19 cellular contexts compared by ENCODE assay signal in the genomic region with DNA sequence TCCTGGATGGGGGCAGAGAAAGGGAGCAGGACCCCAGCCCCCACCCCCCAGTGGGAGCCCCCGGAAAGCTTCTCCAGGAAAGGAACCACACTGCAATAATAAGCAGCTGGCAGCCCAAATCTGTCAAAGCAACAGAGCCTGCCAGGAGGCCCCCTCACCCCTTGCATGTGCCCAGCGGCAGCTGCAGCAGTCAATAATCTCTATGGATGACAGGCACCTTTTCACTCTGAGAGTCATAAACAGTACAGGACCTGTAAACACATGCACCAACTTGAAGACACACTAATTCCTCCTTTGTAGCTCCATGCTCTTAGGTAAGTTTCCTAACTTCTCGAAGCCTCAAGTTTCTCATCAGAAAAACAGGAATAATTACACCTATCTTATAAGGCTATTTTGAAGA. TPM values are rescaled to one million over a fixed set of nuclear protein-coding genes. Genes with fewer than 3 reads are reported as not detected.
A peak's percentile ranks its signal among the peaks of the same experiment; 100 is the strongest.
DNase-seq lines count a peak whose midpoint lies in the region; ATAC-seq, FAIRE-seq and TF ChIP-seq lines count a peak whose summit lies in the region.
"Had no signal": no experiment of that assay in that cellular context is flagged by ENCODE, and none has a peak within 500 bp of the region (broad histone marks: within the 10 kb centered on the region; RNA-seq: fewer than 3 reads in every experiment).

No MANE protein-coding gene starts in this region.

- no peaks in the 10 kb centered on the region for H4K20me1 ChIP-seq in mammary epithelial cell (ENCODE audit: insufficient read depth, low read length)
- H4K20me1 ChIP-seq in smooth muscle cell (ENCODE audit: low read depth) = no peaks in the 10 kb centered on the region

- H3K9me3 Mint-ChIP-seq in MCF 10A (ENCODE audit: unreplicated experiment) = peaks cover 27% of the 10 kb centered on the region
- H3K9me3 Mint-ChIP-seq in brain = peaks cover 9 to 22% (median 11%) of the 10 kb centered on the region in 5 experiments
- peaks cover 0 to 11% (median 3%) of the 10 kb centered on the region in 9 donors for H3K9me3 Mint-ChIP-seq in naive thymus-derived CD8-positive, alpha-beta T cell

- DNase-seq in mammary epithelial cell = peak; percentile 35
- no peak for DNase-seq in MCF 10A (ENCODE audit: unreplicated experiment)
- peak; percentile 84 for DNase-seq in NCI-H2171 treated with DMSO at 0.1 percent for 48 hours (lab: John Stamatoyannopoulos, UW)
- DNase-seq in upper lobe of left lung = no peak
- DNase-seq in naive thymus-derived CD8-positive, alpha-beta T cell = no peak
- DNase-seq in small intestine = no peak
- no peak for DNase-seq in smooth muscle cell (lab: John Stamatoyannopoulos, UW; ENCODE audit: unreplicated experiment)
- DNase-seq: activated CD8-positive, alpha-beta memory T cell treated with anti-CD3 and anti-CD28 coated beads, Interleukin-2, amount 50 U/mL, for 48 hours; activated naive CD4-positive, alpha-beta T cell treated with Interleukin-2 at 50 U/mL for 16 hours; CD8-positive, alpha-beta memory T cell; colonic mucosa; lower lobe of right lung; natural killer cell; NCI-H187 treated with DMSO at 0.1 percent for 48 hours had no signal

- CTCF ChIA-PET in mammary epithelial cell (lab: Charles Lee; ENCODE audit: low non-redundant PET) = no interaction called here
- CTCF ChIA-PET in MCF 10A (lab: Yijun Ruan, JAX) = interaction anchor here (0.7 kb wide), 2 partner anchors 336 to 456 kb away, joined by 3 to 5 read pairs; no protein-coding TSS in a partner anchor

- WGBS in mammary epithelial cell (ENCODE audit: low coverage, missing lambda C conversion rate) = 78% methylated on average over 2 of the region's 3 CpGs
- WGBS in upper lobe of left lung, 2 donors = 49 to 58% methylated on average over 3 of the region's 3 CpGs
- WGBS in small intestine, 3 donors = 35 to 43% (median 39%) methylated on average over 3 of the region's 3 CpGs
- 74% methylated on average over 3 of the region's 3 CpGs for WGBS in smooth muscle cell (ENCODE audit: low lambda C conversion rate)

- H3K9ac ChIP-seq in mammary epithelial cell (ENCODE audit: insufficient read depth, low read length) (no peak overlapping the region), smooth muscle cell (ENCODE audit: low read depth) (no peak overlapping the region)

- peaks cover 9% of the 10 kb centered on the region for H3K4me1 Mint-ChIP-seq in MCF 10A (ENCODE audit: insufficient read depth, unreplicated experiment)
- H3K4me1 Mint-ChIP-seq in brain = peaks cover 26% of the 10 kb centered on the region
- H3K4me1 Mint-ChIP-seq in naive thymus-derived CD8-positive, alpha-beta T cell = peaks cover 0 to 21% (median 6%) of the 10 kb centered on the region in 4 donors

- H3K36me3 Mint-ChIP-seq in MCF 10A (ENCODE audit: insufficient read depth, unreplicated experiment) (no peaks in the 10 kb centered on the region), brain (no peaks in the 10 kb centered on the region)
- peaks cover 0 to 12% (median 0%) of the 10 kb centered on the region in 3 donors for H3K36me3 Mint-ChIP-seq in naive thymus-derived CD8-positive, alpha-beta T cell
- H3K36me3 Mint-ChIP-seq: natural killer cell had no signal

- H3K9me3 ChIP-seq in mammary epithelial cell (replicated peaks; ENCODE audit: insufficient read depth, low read length) = no peaks in the 10 kb centered on the region
- no peaks in the 10 kb centered on the region for H3K9me3 ChIP-seq in upper lobe of left lung
- H3K9me3 ChIP-seq in small intestine (ENCODE audit: control insufficient read depth, low read depth) = no peaks in the 10 kb centered on the region
- H3K9me3 ChIP-seq in smooth muscle cell (replicated peaks; ENCODE audit: low read depth) = no peaks in the 10 kb centered on the region
- H3K9me3 ChIP-seq: colonic mucosa, gastroesophageal sphincter, lower lobe of right lung, vagina had no signal

- H3K4me3 Mint-ChIP-seq in MCF 10A (ENCODE audit: unreplicated experiment) = no peak overlapping the region
- H3K4me3 Mint-ChIP-seq in brain = peak overlapping the region in 1 of 5 experiments; percentile 15
- no peak overlapping the region for H3K4me3 Mint-ChIP-seq in naive thymus-derived CD8-positive, alpha-beta T cell
- H3K4me3 Mint-ChIP-seq: CD8-positive, alpha-beta memory T cell; natural killer cell had no signal

- no TSS peak for BruUV-seq in mammary epithelial cell (replicated peaks; lab: Mats Ljungman, UMichigan)
- BruUV-seq in MCF 10A (replicated peaks; lab: Mats Ljungman, UMichigan) = no TSS peak

- H3K36me3 ChIP-seq in mammary epithelial cell (ENCODE audit: insufficient read depth, low read length) (no peaks in the 10 kb centered on the region), upper lobe of left lung (no peaks in the 10 kb centered on the region), small intestine (ENCODE audit: control insufficient read depth in 2 of 2, insufficient read depth in 2 of 2, low read length in 2 of 2) (no peaks in the 10 kb centered on the region), smooth muscle cell (ENCODE audit: low read depth) (no peaks in the 10 kb centered on the region)
- H3K36me3 ChIP-seq: colonic mucosa, gastroesophageal sphincter, lower lobe of right lung, vagina had no signal

- H3K4me1 ChIP-seq in mammary epithelial cell (ENCODE audit: insufficient read depth, low read length) (peaks cover 4% of the 10 kb centered on the region), upper lobe of left lung (peaks cover 0 to 8% (median 0%) of the 10 kb centered on the region in 4 donors), small intestine (ENCODE audit: control insufficient read depth in 2 of 2, insufficient read depth in 1 of 2, low read depth in 1 of 2, low read length in 1 of 2) (no peaks in the 10 kb centered on the region), smooth muscle cell (ENCODE audit: low read depth) (no peaks in the 10 kb centered on the region)
- H3K4me1 ChIP-seq: colonic mucosa, gastroesophageal sphincter, lower lobe of right lung had no signal

- H3K27ac Mint-ChIP-seq in MCF 10A (ENCODE audit: low read depth, unreplicated experiment) (no peak overlapping the region), brain (peak overlapping the region in 3 of 5 experiments; percentile 4 to 67 (median 29))
- H3K27ac Mint-ChIP-seq in naive thymus-derived CD8-positive, alpha-beta T cell = no peak overlapping the region
- H3K27ac Mint-ChIP-seq: natural killer cell had no signal

- H3K27me3 ChIP-seq in mammary epithelial cell (ENCODE audit: insufficient read depth, low read length) = no peaks in the 10 kb centered on the region
- no peaks in the 10 kb centered on the region for H3K27me3 ChIP-seq in upper lobe of left lung
- H3K27me3 ChIP-seq in small intestine (ENCODE audit: control insufficient read depth in 2 of 2, insufficient read depth in 2 of 2, low read length in 2 of 2) = no peaks in the 10 kb centered on the region
- H3K27me3 ChIP-seq in smooth muscle cell (ENCODE audit: low read depth) = no peaks in the 10 kb centered on the region
- H3K27me3 ChIP-seq: colonic mucosa, vagina had no signal

- H3F3A ChIP-seq in smooth muscle cell (ENCODE audit: low read depth) = no peaks in the 10 kb centered on the region

- H3K4me3 ChIP-seq in mammary epithelial cell (replicated peaks in 1 of 3; ENCODE audit: insufficient read depth in 1 of 3, low read depth in 2 of 3, low read length in 3 of 3) (no peak overlapping the region), upper lobe of left lung (no peak overlapping the region), small intestine (ENCODE audit: low read depth in 1 of 2, low read length in 2 of 2) (no peak overlapping the region), smooth muscle cell (no peak overlapping the region)
- H3K4me3 ChIP-seq: colonic mucosa, gastroesophageal sphincter, lower lobe of right lung, vagina had no signal

- in situ Hi-C loops in mammary epithelial cell (cut with MboI; ENCODE audit: low sequenced_read_pairs in 2 of 2) = no loop called here

- dilution Hi-C loops in mammary epithelial cell (cut with HindIII; ENCODE audit: low sequenced_read_pairs) = no loop called here

- H3K79me2 ChIP-seq in mammary epithelial cell (ENCODE audit: insufficient read depth, low read length) (no peaks in the 10 kb centered on the region), smooth muscle cell (ENCODE audit: low read depth) (no peaks in the 10 kb centered on the region)

- no peak overlapping the region for H3K27ac ChIP-seq in mammary epithelial cell (ENCODE audit: insufficient read depth, low read depth, low read length)
- H3K27ac ChIP-seq in upper lobe of left lung = no peak overlapping the region
- no peak overlapping the region for H3K27ac ChIP-seq in small intestine (ENCODE audit: low read depth in 1 of 2, low read length in 1 of 2)
- H3K27ac ChIP-seq in smooth muscle cell (ENCODE audit: low read depth) = no peak overlapping the region
- H3K27ac ChIP-seq: colonic mucosa, gastroesophageal sphincter, lower lobe of right lung, vagina had no signal

- no peak overlapping the region for H2AFZ ChIP-seq in mammary epithelial cell (ENCODE audit: low read depth, low read length)
- no peak overlapping the region for H2AFZ ChIP-seq in smooth muscle cell (ENCODE audit: low read depth)

- TF ChIP-seq CTCF in mammary epithelial cell (conservative IDR thresholded peaks at IDR 0.05 in 1 of 2, IDR thresholded peaks at IDR 0.05 in 1 of 2; ENCODE audit: extremely low read depth in 1 of 2, insufficient read depth in 1 of 2, low read depth in 1 of 2, low read length in 2 of 2) (no peak), MCF 10A (IDR thresholded peaks at IDR 0.05; ENCODE audit: unreplicated experiment) (no peak), brain (conservative IDR thresholded peaks at IDR 0.05) (no peak), upper lobe of left lung (IDR thresholded peaks at IDR 0.05) (no peak), smooth muscle cell (IDR thresholded peaks at IDR 0.05; ENCODE audit: borderline replicate concordance, insufficient read depth, poor library complexity, severe bottlenecking) (no peak)

- intact Hi-C loops in mammary epithelial cell (cut with micrococcal nuclease) = no loop called here
- intact Hi-C loops in MCF 10A (cut with micrococcal nuclease) = no loop called here

- TF ChIP-seq EP300 in upper lobe of left lung (IDR thresholded peaks at IDR 0.05) = no peak

- H3K27me3 Mint-ChIP-seq in MCF 10A (ENCODE audit: insufficient read depth, unreplicated experiment) = peaks cover 14% of the 10 kb centered on the region
- peaks cover 13% of the 10 kb centered on the region for H3K27me3 Mint-ChIP-seq in brain
- peaks cover 14 to 44% (median 27%) of the 10 kb centered on the region in 5 donors for H3K27me3 Mint-ChIP-seq in naive thymus-derived CD8-positive, alpha-beta T cell

- no peak for FAIRE-seq in small intestine (lab: Jason Lieb, UNC)
- FAIRE-seq: endothelial cell of umbilical vein had no signal

- H3K4me2 ChIP-seq in mammary epithelial cell (ENCODE audit: insufficient read depth, low read depth, low read length) = no peak overlapping the region
- no peak overlapping the region for H3K4me2 ChIP-seq in smooth muscle cell

- no peak for ATAC-seq in upper lobe of left lung (ENCODE audit: low FRiP score in 2 of 2)
- no peak for ATAC-seq in naive thymus-derived CD8-positive, alpha-beta T cell
- ATAC-seq: gastroesophageal sphincter, lower lobe of right lung, natural killer cell, Right ventricle myocardium inferior had no signal

- TF ChIP-seq POLR2A in upper lobe of left lung (IDR thresholded peaks at IDR 0.05) = no peak

- POLR2A ChIA-PET in MCF 10A (lab: Yijun Ruan, JAX) = interaction anchor here (0.7 to 1.3 kb wide), 3 partner anchors 9 to 80 kb away, joined by 3 to 4 read pairs (median 3); no protein-coding TSS in a partner anchor
- POLR2A ChIA-PET in naive thymus-derived CD8-positive, alpha-beta T cell (lab: Charles Lee) = no interaction called here

RNA-seq across cellular contexts. Expression of gene KDM3A, which starts 26.2 kb away (rescaled TPM):
- total RNA-seq in mammary epithelial cell (10 to 100 TPM; 20.0 to 29.5 TPM), MCF 10A (2022) (21.1 and 34.6 TPM in 2 replicates), upper lobe of left lung (10 to 100 TPM; 24.9 to 68.9 (median 44.5) TPM), smooth muscle cell (57.5 and 71.9 TPM in 2 replicates)
- polyA plus RNA-seq in mammary epithelial cell (15.4 TPM), brain (ENCODE audit: insufficient read depth, low read depth, low replicate concordance) (25.4 TPM), small intestine (10 to 100 TPM; 13.5 to 51.2 (median 29.2) TPM), smooth muscle cell (19.6 and 24.6 TPM in 2 replicates)
- 22.5 TPM for polyA minus RNA-seq in mammary epithelial cell
- 100 to 1,000 TPM; 187 to 194 TPM for total RNA-seq in naive thymus-derived CD8-positive, alpha-beta T cell
- polyA plus RNA-seq in naive thymus-derived CD8-positive, alpha-beta T cell = 10 to 100 TPM; 12.6 to 30.4 (median 17.5) TPM

Comparison
In these comparisons a context has a peak if more than half of its experiments do, and no peak if none do; other contexts are left out.
1. DNase-seq: peak in mammary epithelial cell (single experiment) and NCI-H2171 treated with DMSO at 0.1 percent for 48 hours (single experiment); none in MCF 10A (single experiment), upper lobe of left lung (0 of 2), naive thymus-derived CD8-positive, alpha-beta T cell (0 of 10), small intestine (single experiment) and smooth muscle cell (single experiment).
2. H3K27ac Mint-ChIP-seq: peak in brain (3 of 5); none in MCF 10A (single experiment) and naive thymus-derived CD8-positive, alpha-beta T cell (0 of 10).